Comparison of ENCODE assay signal across 30 cellular contexts in genomic region chr2:217553689-217554088, GRCh38.
A peak's percentile ranks its signal among the peaks of the same experiment; 100 is the strongest.
DNase-seq lines count a peak whose midpoint lies in the region; ATAC-seq and TF ChIP-seq lines count a peak whose summit lies in the region.
"Had no signal": no experiment of that assay in that cellular context is flagged by ENCODE, and none has a peak within 500 bp of the region (broad histone marks: within the 10 kb centered on the region; RNA-seq: fewer than 3 reads in every experiment).

No MANE protein-coding gene starts in this region.

- no peak for TF ChIP-seq POLR2A in uterus (IDR thresholded peaks at IDR 0.05)

- H3K27me3 Mint-ChIP-seq in chondrocyte (ENCODE audit: low read depth) = no peaks in the 10 kb centered on the region
- no peaks in the 10 kb centered on the region for H3K27me3 Mint-ChIP-seq in mesothelial cell of epicardium (ENCODE audit: low read depth)
- H3K27me3 Mint-ChIP-seq in endothelial cell (ENCODE audit: unreplicated experiment) = peaks cover 2% of the 10 kb centered on the region
- H3K27me3 Mint-ChIP-seq: CD4-positive, alpha-beta memory T cell; T-helper 17 cell had no signal

- no peak for TF ChIP-seq RAD21 in SK-N-SH (IDR thresholded peaks at IDR 0.05; ENCODE audit: low read length)

- intact Hi-C loops in Right ventricle myocardium superior (cut with DNase I) (no loop called here), left ventricle myocardium inferior (cut with micrococcal nuclease) (no loop called here), uterus (cut with DNase I; ENCODE audit: low total_unique reads) (no loop called here)

- no peaks in the 10 kb centered on the region for H3F3A ChIP-seq in SK-N-SH (replicated peaks; ENCODE audit: insufficient read depth)

- H3K36me3 ChIP-seq in left ventricle myocardium inferior (no peaks in the 10 kb centered on the region), uterus (no peaks in the 10 kb centered on the region), SK-N-SH (replicated peaks in 1 of 2; ENCODE audit: control insufficient read depth in 1 of 2, insufficient read depth in 2 of 2, low read length in 1 of 2) (no peaks in the 10 kb centered on the region)
- H3K36me3 ChIP-seq: upper lobe of right lung had no signal

- POLR2A ChIA-PET in SK-N-SH (lab: Yijun Ruan, JAX) = no interaction called here

- peak; percentile 59 for ATAC-seq in Right ventricle myocardium superior (ENCODE audit: poor library complexity)
- ATAC-seq in HG02759 (IDR thresholded peaks at IDR 0.05; ENCODE audit: unreplicated experiment) = no peak
- ATAC-seq: body of pancreas; PC-3; stimulated activated effector memory CD8-positive, alpha-beta T cell treated with anti-CD3 and anti-CD28 coated beads, Interleukin-12 subunit alpha, Interleukin-12 subunit beta, amount 100 ng/mL, for 72 hours; T-helper 17 cell; upper lobe of right lung had no signal

- TF ChIP-seq CTCF in left ventricle myocardium inferior (IDR thresholded peaks at IDR 0.05; ENCODE audit: borderline replicate concordance) (no peak), chondrocyte (IDR thresholded peaks at IDR 0.05) (no peak), mesothelial cell of epicardium (IDR thresholded peaks at IDR 0.05; ENCODE audit: unreplicated experiment) (no peak), uterus (IDR thresholded peaks at IDR 0.05) (no peak), endothelial cell (IDR thresholded peaks at IDR 0.05; ENCODE audit: unreplicated experiment) (no peak), SK-N-SH (IDR thresholded peaks at IDR 0.05) (no peak)

- H3K36me3 Mint-ChIP-seq in chondrocyte (ENCODE audit: low read depth) (no peaks in the 10 kb centered on the region), mesothelial cell of epicardium (peaks cover 2% of the 10 kb centered on the region), endothelial cell (ENCODE audit: low read depth, unreplicated experiment) (no peaks in the 10 kb centered on the region)
- H3K36me3 Mint-ChIP-seq: memory B cell; stimulated activated effector memory CD8-positive, alpha-beta T cell treated with anti-CD3 and anti-CD28 coated beads, Interleukin-12 subunit alpha, Interleukin-12 subunit beta, amount 100 ng/mL, for 72 hours had no signal

- H3K27me3 ChIP-seq in left ventricle myocardium inferior (ENCODE audit: low read depth) (no peaks in the 10 kb centered on the region), uterus (no peaks in the 10 kb centered on the region), SK-N-SH (ENCODE audit: insufficient read depth) (no peaks in the 10 kb centered on the region)
- H3K27me3 ChIP-seq: body of pancreas, dorsolateral prefrontal cortex, upper lobe of right lung had no signal

- 77% methylated on average over 2 of the region's 2 CpGs for WGBS in SK-N-SH (ENCODE audit: low lambda C conversion rate)

- H3K9me3 ChIP-seq in left ventricle myocardium inferior (replicated peaks) (no peaks in the 10 kb centered on the region), uterus (no peaks in the 10 kb centered on the region), SK-N-SH (no peaks in the 10 kb centered on the region)
- H3K9me3 ChIP-seq: body of pancreas, upper lobe of right lung had no signal

- CTCF ChIA-PET in SK-N-SH (lab: Yijun Ruan, JAX) = interaction anchor here (1.0 kb wide), 1 partner anchor 43 kb away, joined by 3 read pairs; no protein-coding TSS in a partner anchor

- H3K4me1 ChIP-seq in left ventricle myocardium inferior (peaks cover 20% of the 10 kb centered on the region), uterus (peaks cover 0 to 4% of the 10 kb centered on the region in 2 donors), SK-N-SH (ENCODE audit: control insufficient read depth in 1 of 2, insufficient read depth in 2 of 2, low read depth in 1 of 2, low read length in 1 of 2) (peaks cover 0 to 10% of the 10 kb centered on the region in 2 experiments; a peak in 1 of 4 replicates)
- H3K4me1 ChIP-seq: body of pancreas had no signal

- TF ChIP-seq EP300 in SK-N-SH (IDR thresholded peaks at IDR 0.05; ENCODE audit: borderline replicate concordance in 1 of 2, low read depth in 1 of 2, low read length in 1 of 2) = no peak

- H2AFZ ChIP-seq in SK-N-SH (ENCODE audit: low read depth) = no peak overlapping the region

- H3K4me2 ChIP-seq in SK-N-SH = no peak overlapping the region

- H3K4me3 ChIP-seq in left ventricle myocardium inferior = no peak overlapping the region
- no peak overlapping the region for H3K4me3 ChIP-seq in uterus
- no peak overlapping the region for H3K4me3 ChIP-seq in SK-N-SH (ENCODE audit: low read depth in 2 of 2, low read length in 1 of 2)
- H3K4me3 ChIP-seq: body of pancreas, dorsolateral prefrontal cortex, upper lobe of right lung had no signal

- H3K4me3 Mint-ChIP-seq in chondrocyte (ENCODE audit: unreplicated experiment) (no peak overlapping the region), mesothelial cell of epicardium (no peak overlapping the region), endothelial cell (ENCODE audit: unreplicated experiment) (no peak overlapping the region)
- H3K4me3 Mint-ChIP-seq: CD4-positive, alpha-beta memory T cell; memory B cell; stimulated activated effector memory CD8-positive, alpha-beta T cell treated with anti-CD3 and anti-CD28 coated beads, Interleukin-12 subunit alpha, Interleukin-12 subunit beta, amount 100 ng/mL, for 72 hours; T-helper 17 cell had no signal

- no peaks in the 10 kb centered on the region for H4K20me1 ChIP-seq in SK-N-SH (ENCODE audit: insufficient read depth)

- no peak overlapping the region for H3K9ac ChIP-seq in SK-N-SH

- H3K27ac ChIP-seq in left ventricle myocardium inferior (replicated peaks) (no peak overlapping the region), uterus (peak overlapping the region; percentile 44 to 53), SK-N-SH (ENCODE audit: low read depth in 2 of 2, low read length in 1 of 2) (no peak overlapping the region)
- H3K27ac ChIP-seq: body of pancreas, dorsolateral prefrontal cortex, HL-60, upper lobe of right lung had no signal

- H3K79me2 ChIP-seq in SK-N-SH (ENCODE audit: insufficient read depth) = no peaks in the 10 kb centered on the region

- no peaks in the 10 kb centered on the region for H3K9me2 ChIP-seq in SK-N-SH

- H3K4me1 Mint-ChIP-seq in chondrocyte (ENCODE audit: low read depth) (peaks cover 71% of the 10 kb centered on the region), mesothelial cell of epicardium (peaks cover 72% of the 10 kb centered on the region), endothelial cell (ENCODE audit: unreplicated experiment) (no peaks in the 10 kb centered on the region)
- H3K4me1 Mint-ChIP-seq: memory B cell; stimulated activated effector memory CD8-positive, alpha-beta T cell treated with anti-CD3 and anti-CD28 coated beads, Interleukin-12 subunit alpha, Interleukin-12 subunit beta, amount 100 ng/mL, for 72 hours had no signal

- H3K9me3 Mint-ChIP-seq in chondrocyte (ENCODE audit: low read depth) (no peaks in the 10 kb centered on the region), mesothelial cell of epicardium (no peaks in the 10 kb centered on the region), endothelial cell (ENCODE audit: unreplicated experiment) (no peaks in the 10 kb centered on the region)
- H3K9me3 Mint-ChIP-seq: memory B cell; stimulated activated effector memory CD8-positive, alpha-beta T cell treated with anti-CD3 and anti-CD28 coated beads, Interleukin-12 subunit alpha, Interleukin-12 subunit beta, amount 100 ng/mL, for 72 hours had no signal

- DNase-seq in Right ventricle myocardium superior = no peak
- no peak for DNase-seq in left ventricle myocardium inferior
- no peak for DNase-seq in chondrocyte (ENCODE audit: low spot score)
- DNase-seq in mesothelial cell of epicardium (ENCODE audit: low spot score in 2 of 2, unreplicated experiment in 2 of 2) = no peak
- no peak for DNase-seq in uterus
- no peak for DNase-seq in endothelial cell (ENCODE audit: low spot score)
- no peak for DNase-seq in SK-N-SH
- DNase-seq: activated gamma-delta T cell treated with Interleukin-2 at 50 U/mL for 16 hours; activated T-cell treated with anti-CD3 and anti-CD28 coated beads, Interleukin-2, amount 50 U/mL, for 48 hours; body of pancreas; CD4-positive, alpha-beta memory T cell; cerebellar nuclear complex; dorsolateral prefrontal cortex; H7; hippocampal formation; MV-4-11; NCI-H1436; NCI-H2081 treated with DMSO at 0.1 percent for 48 hours; NCI-H2227 treated with DMSO at 0.1 percent for 48 hours; NCI-H526; NK-92 treated with Interleukin-12 subunit alpha and Interleukin-12 subunit beta, amount 100 ng/mL, for 24 hours; PC-3; stimulated activated CD4-positive, alpha-beta T cell treated with anti-CD3 and anti-CD28 coated beads, Interleukin-15, amount 100 ng/mL, for 24 hours; stimulated activated CD4-positive, alpha-beta T cell treated with anti-CD3 and anti-CD28 coated beads, Interleukin-4, amount 100 ng/mL, for 4 hours; T-helper 17 cell; upper lobe of right lung had no signal

- H3K27ac Mint-ChIP-seq in chondrocyte (ENCODE audit: unreplicated experiment) (peak overlapping the region; percentile 74), mesothelial cell of epicardium (peak overlapping the region; percentile 94), endothelial cell (ENCODE audit: unreplicated experiment) (no peak overlapping the region)
- H3K27ac Mint-ChIP-seq: CD4-positive, alpha-beta memory T cell; memory B cell; stimulated activated effector memory CD8-positive, alpha-beta T cell treated with anti-CD3 and anti-CD28 coated beads, Interleukin-12 subunit alpha, Interleukin-12 subunit beta, amount 100 ng/mL, for 72 hours; T-helper 17 cell had no signal

TF ChIP-seq in SK-N-SH, 30 proteins besides CTCF, POLR2A, EP300 and RAD21:
- TF ChIP-seq SMC3 (IDR thresholded peaks at IDR 0.05; ENCODE audit: low read depth, low read length) (no peak), TCF12 (IDR thresholded peaks at IDR 0.05) (no peak), GATA2 (CRISPR knock-in tag; IDR thresholded peaks at IDR 0.05) (no peak), NFIC (IDR thresholded peaks at IDR 0.05; ENCODE audit: borderline replicate concordance) (no peak), MEF2A (IDR thresholded peaks at IDR 0.05; ENCODE audit: borderline replicate concordance, low read depth) (no peak), MAX (IDR thresholded peaks at IDR 0.05; ENCODE audit: low read depth) (no peak), FOXM1 (IDR thresholded peaks at IDR 0.05; ENCODE audit: low read depth) (no peak), NRF1 (IDR thresholded peaks at IDR 0.05; ENCODE audit: low read depth, low read length) (no peak)

Comparison
In these comparisons a context has a peak if more than half of its experiments do, and no peak if none do; other contexts are left out.
1. H3K27ac ChIP-seq: peak in uterus (2 of 2); none in left ventricle myocardium inferior (single experiment) and SK-N-SH (0 of 2).